1 cellular context compared by ENCODE assay signal in the genomic region with DNA sequence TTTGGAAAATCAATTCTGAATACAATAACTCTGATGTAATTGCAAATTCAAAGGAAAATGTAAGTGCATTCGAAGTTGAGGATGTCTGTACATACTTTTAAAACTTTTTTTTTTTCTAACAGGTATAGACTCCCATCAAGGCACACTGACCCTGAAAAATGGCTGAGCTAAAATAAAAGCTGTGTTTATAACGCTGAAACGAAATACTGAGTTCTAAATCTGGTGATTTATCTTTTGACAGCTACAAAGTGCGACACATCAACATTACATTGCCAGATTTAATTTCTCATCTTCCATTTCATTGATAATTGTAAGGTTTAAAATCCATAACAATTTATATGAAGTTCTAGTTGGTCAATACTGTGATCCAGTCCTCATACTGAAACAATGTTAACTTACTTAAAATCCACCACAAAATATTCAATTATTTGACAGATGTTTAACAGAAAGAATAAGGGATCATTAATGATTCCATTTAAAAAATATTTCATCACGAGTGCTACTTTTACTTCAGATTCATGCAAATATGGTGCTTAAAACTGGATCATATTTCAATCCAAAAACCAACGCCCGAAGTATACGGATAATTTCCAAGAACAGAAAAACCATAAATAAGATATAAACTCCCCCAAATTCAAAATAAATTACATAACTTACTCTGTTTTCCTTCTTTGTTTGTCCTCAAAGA.
TF ChIP-seq lines count a peak whose summit lies in the region.

No MANE protein-coding gene starts in this region.

TF ChIP-seq in HEK293, 187 proteins besides CTCF, POLR2A, EP300 and RAD21 (continued from another document):
- TF ChIP-seq, protein P1, sequence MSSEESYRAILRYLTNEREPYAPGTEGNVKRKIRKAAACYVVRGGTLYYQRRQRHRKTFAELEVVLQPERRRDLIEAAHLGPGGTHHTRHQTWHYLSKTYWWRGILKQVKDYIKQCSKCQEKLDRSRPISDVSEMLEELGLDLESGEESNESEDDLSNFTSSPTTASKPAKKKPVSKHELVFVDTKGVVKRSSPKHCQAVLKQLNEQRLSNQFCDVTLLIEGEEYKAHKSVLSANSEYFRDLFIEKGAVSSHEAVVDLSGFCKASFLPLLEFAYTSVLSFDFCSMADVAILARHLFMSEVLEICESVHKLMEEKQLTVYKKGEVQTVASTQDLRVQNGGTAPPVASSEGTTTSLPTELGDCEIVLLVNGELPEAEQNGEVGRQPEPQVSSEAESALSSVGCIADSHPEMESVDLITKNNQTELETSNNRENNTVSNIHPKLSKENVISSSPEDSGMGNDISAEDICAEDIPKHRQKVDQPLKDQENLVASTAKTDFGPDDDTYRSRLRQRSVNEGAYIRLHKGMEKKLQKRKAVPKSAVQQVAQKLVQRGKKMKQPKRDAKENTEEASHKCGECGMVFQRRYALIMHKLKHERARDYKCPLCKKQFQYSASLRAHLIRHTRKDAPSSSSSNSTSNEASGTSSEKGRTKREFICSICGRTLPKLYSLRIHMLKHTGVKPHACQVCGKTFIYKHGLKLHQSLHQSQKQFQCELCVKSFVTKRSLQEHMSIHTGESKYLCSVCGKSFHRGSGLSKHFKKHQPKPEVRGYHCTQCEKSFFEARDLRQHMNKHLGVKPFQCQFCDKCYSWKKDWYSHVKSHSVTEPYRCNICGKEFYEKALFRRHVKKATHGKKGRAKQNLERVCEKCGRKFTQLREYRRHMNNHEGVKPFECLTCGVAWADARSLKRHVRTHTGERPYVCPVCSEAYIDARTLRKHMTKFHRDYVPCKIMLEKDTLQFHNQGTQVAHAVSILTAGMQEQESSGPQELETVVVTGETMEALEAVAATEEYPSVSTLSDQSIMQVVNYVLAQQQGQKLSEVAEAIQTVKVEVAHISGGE (tag by site-specific recombination; conservative IDR thresholded peaks at IDR 0.05; ENCODE audit: low read depth) = no peak
